9 cellular contexts compared by ENCODE assay signal in the genomic region with DNA sequence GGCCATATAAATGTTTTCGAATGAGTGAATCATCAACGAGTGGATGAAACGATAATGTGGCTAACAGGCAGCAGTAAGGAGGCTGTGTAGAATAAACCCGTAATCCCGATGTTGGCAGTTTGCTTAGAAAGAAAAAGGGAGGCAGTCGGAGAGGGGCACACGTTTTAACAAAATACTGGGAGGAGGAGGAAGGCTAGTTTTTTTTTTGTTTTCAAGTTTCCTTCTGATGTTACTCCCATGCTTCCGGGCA. TPM values are rescaled to one million over a fixed set of nuclear protein-coding genes. Genes with fewer than 3 reads are reported as not detected.
A peak's percentile ranks its signal among the peaks of the same experiment; 100 is the strongest.
DNase-seq lines count a peak whose midpoint lies in the region; ATAC-seq and TF ChIP-seq lines count a peak whose summit lies in the region.
"Had no signal": no experiment of that assay in that cellular context is flagged by ENCODE, and none has a peak within 500 bp of the region (broad histone marks: within the 10 kb centered on the region; RNA-seq: fewer than 3 reads in every experiment).

No MANE protein-coding gene starts in this region.

- in situ Hi-C loops in ACHN (cut with HindIII; ENCODE audit: low pct_ligation_motif_present, low pct_unique_long_range_greater_than_20kb, low sequenced_read_pairs), result no loop called here

- DNase-seq in ACHN, result peak; percentile 13
- no peak for DNase-seq in breast epithelium (ENCODE audit: low spot score in 2 of 2)
- DNase-seq in 8988T, result no peak
- DNase-seq in NK-92 treated with Interleukin-12 subunit alpha and Interleukin-12 subunit beta, amount 100 ng/mL, for 24 hours (lab: John Stamatoyannopoulos, UW), result no peak
- DNase-seq in NCI-H1417 treated with DMSO at 0.1 percent for 48 hours (lab: John Stamatoyannopoulos, UW), result no peak

- intact Hi-C loops in breast epithelium (cut with DNase I; ENCODE audit: low total_unique reads), result no loop called here

- H3K9ac ChIP-seq in HUES6 (ENCODE audit: low read length), result peak overlapping the region; percentile 95

- H3K27ac ChIP-seq in HUES6 (ENCODE audit: low read depth, low read length) (peak overlapping the region; percentile 77), breast epithelium (peak overlapping the region; percentile 62 to 68), mesodermal cell (ENCODE audit: low read depth, low read length, severe bottlenecking) (peak overlapping the region; percentile 13)

- WGBS in mesodermal cell (ENCODE audit: insufficient coverage in 2 of 2), 2 experiments, result 16 to 17% methylated on average over 6 to 7 of the region's 8 CpGs

- H3K4me3 ChIP-seq in HUES6 (ENCODE audit: low read depth, low read length), result peak overlapping the region; percentile 81
- H3K4me3 ChIP-seq in breast epithelium, result peak overlapping the region; percentile 78 to 90 (median 78)
- H3K4me3 ChIP-seq in mesodermal cell (ENCODE audit: extremely low read depth, insufficient read depth, low read length, poor library complexity, severe bottlenecking), result peak overlapping the region; percentile 86

- no peaks in the 10 kb centered on the region for H3K27me3 ChIP-seq in HUES6 (ENCODE audit: control insufficient read depth, insufficient read depth, low read length)
- H3K27me3 ChIP-seq in breast epithelium, result no peaks in the 10 kb centered on the region

- no peak for ATAC-seq in HG03135 (IDR thresholded peaks at IDR 0.05; ENCODE audit: unreplicated experiment)

- peaks cover 25% of the 10 kb centered on the region; the same call in 1 of the 2 replicates for H3K36me3 ChIP-seq in HUES6 (ENCODE audit: control insufficient read depth, insufficient read depth, low read length)
- H3K36me3 ChIP-seq in breast epithelium, result no peaks in the 10 kb centered on the region
- H3K36me3 ChIP-seq in mesodermal cell (ENCODE audit: control insufficient read depth, insufficient read depth, low read length), result peaks cover 23% of the 10 kb centered on the region

- no peak for TF ChIP-seq CTCF in breast epithelium (IDR thresholded peaks at IDR 0.05)

- H3K9me3 ChIP-seq in HUES6 (ENCODE audit: control insufficient read depth, insufficient read depth, low read depth, low read length), result peaks cover 6% of the 10 kb centered on the region
- no peaks in the 10 kb centered on the region for H3K9me3 ChIP-seq in breast epithelium
- no peaks in the 10 kb centered on the region for H3K9me3 ChIP-seq in mesodermal cell (ENCODE audit: control insufficient read depth, low read length)

- TF ChIP-seq POLR2A in breast epithelium (IDR thresholded peaks at IDR 0.05), result no peak

- peaks cover 15% of the 10 kb centered on the region for H3K4me1 ChIP-seq in HUES6 (ENCODE audit: control insufficient read depth, insufficient read depth, low read length)
- H3K4me1 ChIP-seq in breast epithelium, result peaks cover 0 to 7% of the 10 kb centered on the region in 2 donors
- peaks cover 10% of the 10 kb centered on the region for H3K4me1 ChIP-seq in mesodermal cell (ENCODE audit: control insufficient read depth, insufficient read depth, low read length, poor library complexity, severe bottlenecking)

RNA-seq across cellular contexts. Expression of a gene that starts 0.5 kb away (rescaled TPM):
- total RNA-seq in breast epithelium, result 10 to 100 TPM in 2 of 3 donors, 1 to 10 TPM in 1; 9.4 to 22.5 (median 16.4) TPM
- 37.9 TPM for polyA plus RNA-seq in mesodermal cell (2013, experiment 1 of 2)
- 42.7 TPM for polyA plus RNA-seq in mesodermal cell (2013, experiment 2 of 2)

RNA-seq across cellular contexts. Expression of a gene that starts 33.4 kb away (rescaled TPM):
- total RNA-seq in breast epithelium, result 10 to 100 TPM in 2 of 3 donors, under 1 TPM in 1; 0.48 to 50.3 (median 39.3) TPM
- 4.8 TPM for polyA plus RNA-seq in mesodermal cell (2013, experiment 1 of 2)
- 4.9 TPM for polyA plus RNA-seq in mesodermal cell (2013, experiment 2 of 2)
- total RNA-seq: pulmonary artery endothelial cell had no signal

Comparison
In these comparisons a context has a peak if more than half of its experiments do, and no peak if none do; other contexts are left out.
1. H3K27ac ChIP-seq: peak in every context shown above with its lines; median percentile 77 in HUES6; 65 in breast epithelium; 13 in mesodermal cell.